In the genomic region with DNA sequence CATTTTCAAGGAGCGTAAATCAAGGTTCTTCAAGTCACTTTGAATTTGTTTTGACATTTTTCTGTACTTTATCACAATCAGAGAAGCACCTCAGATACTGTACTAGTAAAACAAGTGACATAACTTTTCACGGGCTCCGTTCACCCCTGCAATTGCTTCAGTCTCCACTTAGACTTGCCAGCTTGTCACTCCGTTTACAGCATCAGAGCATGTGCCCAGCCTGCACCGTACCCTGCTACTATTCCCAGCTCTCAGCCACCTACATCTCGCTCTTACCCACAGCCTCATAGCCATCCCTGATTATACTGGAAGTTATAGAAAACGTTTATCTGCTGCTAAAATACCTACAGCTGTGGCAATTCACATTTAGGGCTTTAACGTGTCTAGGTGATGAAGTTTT, we compare ENCODE assay signal across 20 cellular contexts.
DNase-seq lines count a peak whose midpoint lies in the region; ATAC-seq, FAIRE-seq and TF ChIP-seq lines count a peak whose summit lies in the region.
"Had no signal": no experiment of that assay in that cellular context is flagged by ENCODE, and none has a peak within 500 bp of the region (broad histone marks: within the 10 kb centered on the region; RNA-seq: fewer than 3 reads in every experiment).

No MANE protein-coding gene starts in this region.

- H3K79me2 ChIP-seq in keratinocyte (ENCODE audit: control insufficient read depth, insufficient read depth, low read length) (no peaks in the 10 kb centered on the region), osteoblast (ENCODE audit: insufficient read depth, low read length) (no peaks in the 10 kb centered on the region)

- no peaks in the 10 kb centered on the region for H3K9me1 ChIP-seq in keratinocyte (ENCODE audit: control insufficient read depth, extremely low read depth, insufficient read depth, low read length)

- H3K9me3 ChIP-seq in keratinocyte (ENCODE audit: control insufficient read depth, low read depth, low read length) (no peaks in the 10 kb centered on the region), osteoblast (ENCODE audit: low read depth, low read length) (no peaks in the 10 kb centered on the region)
- H3K9me3 ChIP-seq: BLaER1, Caco-2, HAP-1 had no signal

- H3K4me3 ChIP-seq in keratinocyte (ENCODE audit: control insufficient read depth in 2 of 3, extremely low read depth in 1 of 3, insufficient read depth in 2 of 3, low read depth in 1 of 3, low read length in 3 of 3) (no peak overlapping the region), osteoblast (ENCODE audit: insufficient read depth, low read length) (no peak overlapping the region)
- H3K4me3 ChIP-seq: BLaER1, GM23248, HAP-1 had no signal

- no peak overlapping the region for H3K4me2 ChIP-seq in keratinocyte (ENCODE audit: control insufficient read depth, extremely low read depth, insufficient read depth, low read depth, low read length)
- H3K4me2 ChIP-seq in osteoblast (ENCODE audit: insufficient read depth, low read length), result no peak overlapping the region
- H3K4me2 ChIP-seq: BLaER1 had no signal

- peaks cover 22% of the 10 kb centered on the region for H3K4me1 Mint-ChIP-seq in WTC11
- H3K4me1 Mint-ChIP-seq: B cell; CD4-positive, CD25-positive, alpha-beta regulatory T cell had no signal

- no peak for TF ChIP-seq CTCF in WTC11 (IDR thresholded peaks at IDR 0.05)
- no peak for TF ChIP-seq CTCF in keratinocyte (optimal IDR thresholded peaks at IDR 0.05 in 1 of 3, IDR thresholded peaks at IDR 0.05 in 1 of 3, conservative IDR thresholded peaks at IDR 0.05 in 1 of 3; ENCODE audit: extremely low read depth in 1 of 3, insufficient read depth in 2 of 3, low read length in 3 of 3)
- no peak for TF ChIP-seq CTCF in osteoblast (IDR thresholded peaks at IDR 0.05; ENCODE audit: extremely low read depth, low read depth, low read length)

- H3K27me3 ChIP-seq in keratinocyte (ENCODE audit: control insufficient read depth, extremely low read depth, insufficient read depth, low read length) (no peaks in the 10 kb centered on the region), osteoblast (ENCODE audit: insufficient read depth, low read length) (no peaks in the 10 kb centered on the region)
- H3K27me3 ChIP-seq: BLaER1 had no signal

- no peak overlapping the region for H3K4me3 Mint-ChIP-seq in WTC11
- H3K4me3 Mint-ChIP-seq: B cell; CD4-positive, CD25-positive, alpha-beta regulatory T cell; CD8-positive, alpha-beta T cell; HFFc6 had no signal

- ATAC-seq in WTC11, result no peak
- ATAC-seq: CD8-positive, alpha-beta T cell had no signal

- peak overlapping the region; percentile 32 for H2AFZ ChIP-seq in keratinocyte (ENCODE audit: control insufficient read depth, low read length)
- H2AFZ ChIP-seq in osteoblast (ENCODE audit: low read length), result peak overlapping the region; percentile 23
- H2AFZ ChIP-seq: GM23248 had no signal

- H3K36me3 ChIP-seq in keratinocyte (ENCODE audit: control insufficient read depth in 2 of 2, extremely low read depth in 1 of 2, insufficient read depth in 2 of 2, low read length in 2 of 2), result no peaks in the 10 kb centered on the region
- no peaks in the 10 kb centered on the region for H3K36me3 ChIP-seq in osteoblast (ENCODE audit: insufficient read depth, low read length)
- H3K36me3 ChIP-seq: BLaER1, HAP-1 had no signal

- H3K27me3 Mint-ChIP-seq in WTC11 (ENCODE audit: low read depth), result peaks cover 2% of the 10 kb centered on the region; the same call in 1 of the 2 replicates
- H3K27me3 Mint-ChIP-seq: B cell; CD4-positive, CD25-positive, alpha-beta regulatory T cell had no signal

- dilution Hi-C loops in keratinocyte (cut with MboI; ENCODE audit: extremely low pct_ligation_motif_present, low sequenced_read_pairs), result no loop called here

- H4K20me1 ChIP-seq in keratinocyte (ENCODE audit: control insufficient read depth, extremely low read depth, insufficient read depth, low read length) (no peaks in the 10 kb centered on the region), osteoblast (ENCODE audit: insufficient read depth, low read length) (no peaks in the 10 kb centered on the region)
- H4K20me1 ChIP-seq: BLaER1 had no signal

- CTCF ChIA-PET in WTC11 (lab: Charles Lee), result interaction anchor here (2.4 kb wide), 1 partner anchor 19 kb away, joined by 6 read pairs; no protein-coding TSS in a partner anchor

- no peak for FAIRE-seq in keratinocyte (lab: Jason Lieb, UNC)
- FAIRE-seq: A204.1, G401.6, GM12892 had no signal

- DNase-seq in WTC11 (ENCODE audit: low spot score) (no peak), keratinocyte (ENCODE audit: low read depth, low spot score) (no peak), osteoblast (ENCODE audit: insufficient read length, low spot score, missing footprints) (no peak), GM19240 (ENCODE audit: insufficient read length, low spot score) (no peak), KG1 (lab: John Stamatoyannopoulos, UW) (no peak), HK-2 (ENCODE audit: unreplicated experiment) (no peak)
- DNase-seq: Caco-2; CD4-positive, CD25-positive, alpha-beta regulatory T cell; CD8-positive, alpha-beta T cell; DMS153; DND-41; GM23248; HFFc6 had no signal

- H3K27ac ChIP-seq in keratinocyte (ENCODE audit: control insufficient read depth, insufficient read depth, low read length) (no peak overlapping the region), osteoblast (ENCODE audit: low read depth, low read length) (no peak overlapping the region)
- H3K27ac ChIP-seq: BLaER1, C4-2B, GM23248 had no signal

- H3K36me3 Mint-ChIP-seq in WTC11, result no peaks in the 10 kb centered on the region
- H3K36me3 Mint-ChIP-seq: CD4-positive, CD25-positive, alpha-beta regulatory T cell; CD8-positive, alpha-beta T cell had no signal

- POLR2A ChIA-PET in WTC11 (lab: Charles Lee), result no interaction called here

- H3K4me1 ChIP-seq in keratinocyte (ENCODE audit: control insufficient read depth, extremely low read depth, insufficient read depth, low read length), result no peaks in the 10 kb centered on the region
- no peaks in the 10 kb centered on the region for H3K4me1 ChIP-seq in osteoblast (ENCODE audit: insufficient read depth, low read length)
- H3K4me1 ChIP-seq: Caco-2 had no signal

- no peaks in the 10 kb centered on the region for H3K9me3 Mint-ChIP-seq in WTC11
- H3K9me3 Mint-ChIP-seq: CD8-positive, alpha-beta T cell; HFFc6 had no signal

- H3K27ac Mint-ChIP-seq in WTC11, result peak overlapping the region; percentile 55; the same call in 1 of the 2 replicates
- H3K27ac Mint-ChIP-seq: B cell; CD4-positive, CD25-positive, alpha-beta regulatory T cell; CD8-positive, alpha-beta T cell; HFFc6 had no signal

- no peak overlapping the region for H3K9ac ChIP-seq in keratinocyte (ENCODE audit: control insufficient read depth, extremely low read depth, insufficient read depth, low read length)
- H3K9ac ChIP-seq: BLaER1, GM23248 had no signal

TF ChIP-seq in WTC11, 78 proteins besides CTCF, POLR2A, EP300 and RAD21:
- no peak for TF ChIP-seq SMAD3 (CRISPR knock-in tag; IDR thresholded peaks at IDR 0.05; ENCODE audit: borderline replicate concordance)
- no peak for TF ChIP-seq NFE2L1 (CRISPR knock-in tag; IDR thresholded peaks at IDR 0.05)
TF ChIP-seq in WTC11: peak in this region for 0.
